16 cellular contexts compared by ENCODE assay signal in the genomic region with DNA sequence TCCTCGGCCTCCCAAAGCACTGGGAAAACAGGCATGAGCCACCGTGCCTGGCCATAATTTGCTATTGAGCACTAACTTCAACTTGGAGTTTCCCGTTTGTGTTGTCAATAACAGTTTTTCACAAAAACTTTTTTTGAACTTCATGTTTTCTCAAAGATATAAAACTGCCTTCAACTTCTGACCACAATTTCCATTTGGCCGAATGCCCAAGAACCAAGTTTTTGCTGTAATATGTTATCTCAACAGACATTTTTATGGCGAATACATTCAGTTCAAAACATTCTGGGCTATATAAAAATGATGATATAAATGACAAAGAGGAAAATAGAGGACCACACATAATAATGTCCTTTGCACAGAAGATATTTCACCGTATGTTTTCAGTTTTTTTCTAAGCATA. TPM values are rescaled to one million over a fixed set of nuclear protein-coding genes. Genes with fewer than 3 reads are reported as not detected.
A peak's percentile ranks its signal among the peaks of the same experiment; 100 is the strongest.
DNase-seq lines count a peak whose midpoint lies in the region; ATAC-seq, FAIRE-seq and TF ChIP-seq lines count a peak whose summit lies in the region.
"Had no signal": no experiment of that assay in that cellular context is flagged by ENCODE, and none has a peak within 500 bp of the region (broad histone marks: within the 10 kb centered on the region; RNA-seq: fewer than 3 reads in every experiment).

No MANE protein-coding gene starts in this region.

- H3K9me3 ChIP-seq in endothelial cell of umbilical vein (replicated peaks; ENCODE audit: control insufficient read depth, insufficient read depth, low read length) (no peaks in the 10 kb centered on the region), neutrophil (no peaks in the 10 kb centered on the region)

- no peak for TF ChIP-seq CTCF in endothelial cell of umbilical vein (IDR thresholded peaks at IDR 0.05; ENCODE audit: extremely low read depth in 1 of 2, insufficient read depth in 1 of 2, low read depth in 1 of 2, low read length in 2 of 2)
- no peak for TF ChIP-seq CTCF in neutrophil (IDR thresholded peaks at IDR 0.05)

- no peaks in the 10 kb centered on the region for H3K79me2 ChIP-seq in endothelial cell of umbilical vein (ENCODE audit: control insufficient read depth, insufficient read depth, low read length)

- no peaks in the 10 kb centered on the region for H4K20me1 ChIP-seq in endothelial cell of umbilical vein (replicated peaks; ENCODE audit: control insufficient read depth, extremely low read depth, insufficient read depth, low read length)

- H3K36me3 ChIP-seq in endothelial cell of umbilical vein (ENCODE audit: control insufficient read depth in 2 of 2, extremely low read depth in 1 of 2, insufficient read depth in 2 of 2, low read length in 2 of 2) (no peaks in the 10 kb centered on the region), neutrophil (no peaks in the 10 kb centered on the region)

- intact Hi-C loops in endothelial cell of umbilical vein (cut with micrococcal nuclease), result no loop called here

- CTCF ChIA-PET in endothelial cell of umbilical vein (lab: Charles Lee), result interaction anchor here (1.0 kb wide), 1 partner anchor 19 kb away, joined by 4 read pairs; no protein-coding TSS in a partner anchor

- no peaks in the 10 kb centered on the region for H3K27me3 Mint-ChIP-seq in activated T-helper 17 cell treated with anti-CD3 and anti-CD28 coated beads, Interleukin-2, amount 50 U/mL, for 72 hours
- H3K27me3 Mint-ChIP-seq: activated naive CD4-positive, alpha-beta T cell treated with anti-CD3 and anti-CD28 coated beads, Interleukin-2, amount 10 ng/mL, durations not matched to agents 7 days and 5 days had no signal

- H3K4me2 ChIP-seq in endothelial cell of umbilical vein (ENCODE audit: insufficient read depth, low read length), result peak overlapping the region; percentile 17

- H2AFZ ChIP-seq in endothelial cell of umbilical vein (ENCODE audit: low read depth, low read length), result no peak overlapping the region

- dilution Hi-C loops in endothelial cell of umbilical vein (cut with MboI; ENCODE audit: extremely low pct_ligation_motif_present, low sequenced_read_pairs), result no loop called here

- H3K4me1 Mint-ChIP-seq in activated T-helper 17 cell treated with anti-CD3 and anti-CD28 coated beads, Interleukin-2, amount 50 U/mL, for 72 hours, result no peaks in the 10 kb centered on the region
- H3K4me1 Mint-ChIP-seq: activated naive CD4-positive, alpha-beta T cell treated with anti-CD3 and anti-CD28 coated beads, Interleukin-2, amount 10 ng/mL, durations not matched to agents 7 days and 5 days had no signal

- no peaks in the 10 kb centered on the region for H3K27me3 ChIP-seq in endothelial cell of umbilical vein (ENCODE audit: control insufficient read depth in 2 of 2, insufficient read depth in 2 of 2, low read length in 2 of 2)
- no peaks in the 10 kb centered on the region for H3K27me3 ChIP-seq in neutrophil

- no peak overlapping the region for H3K4me3 Mint-ChIP-seq in activated T-helper 17 cell treated with anti-CD3 and anti-CD28 coated beads, Interleukin-2, amount 50 U/mL, for 72 hours
- H3K4me3 Mint-ChIP-seq: activated naive CD4-positive, alpha-beta T cell treated with anti-CD3 and anti-CD28 coated beads, Interleukin-2, amount 10 ng/mL, durations not matched to agents 7 days and 5 days; immature natural killer cell had no signal

- FAIRE-seq in endothelial cell of umbilical vein (lab: Jason Lieb, UNC), result peak; percentile 73
- FAIRE-seq: bronchial epithelial cell had no signal

- H3K27ac ChIP-seq in endothelial cell of umbilical vein (ENCODE audit: insufficient read depth, low read depth, low read length) (peak overlapping the region; percentile 18), neutrophil (peak overlapping the region; percentile 9)

- no peaks in the 10 kb centered on the region for H3K9me1 ChIP-seq in endothelial cell of umbilical vein (replicated peaks; ENCODE audit: control insufficient read depth, extremely low read depth, insufficient read depth, low read length)

- TF ChIP-seq POLR2A in endothelial cell of umbilical vein (IDR thresholded peaks at IDR 0.05; ENCODE audit: low read depth, low read length), result no peak

- H3K9ac ChIP-seq in endothelial cell of umbilical vein (replicated peaks; ENCODE audit: extremely low read depth, insufficient read depth, low read length), result no peak overlapping the region

- H3K27ac Mint-ChIP-seq in activated T-helper 17 cell treated with anti-CD3 and anti-CD28 coated beads, Interleukin-2, amount 50 U/mL, for 72 hours, result no peak overlapping the region
- H3K27ac Mint-ChIP-seq: activated naive CD4-positive, alpha-beta T cell treated with anti-CD3 and anti-CD28 coated beads, Interleukin-2, amount 10 ng/mL, durations not matched to agents 7 days and 5 days; immature natural killer cell had no signal

- ATAC-seq in SK-N-SH treated with all-trans-retinoic acid at 6 μM for 48 hours (no peak), HG02610 (IDR thresholded peaks at IDR 0.05; ENCODE audit: unreplicated experiment) (no peak)
- no peak for ATAC-seq in activated T-helper 17 cell treated with anti-CD3 and anti-CD28 coated beads, Interleukin-2, amount 50 U/mL, for 72 hours (replicated peaks)

- H3K4me1 ChIP-seq in endothelial cell of umbilical vein (ENCODE audit: control insufficient read depth, extremely low read depth, insufficient read depth, low read length), result peaks cover 12% of the 10 kb centered on the region
- peaks cover 12 to 19% of the 10 kb centered on the region in 2 experiments for H3K4me1 ChIP-seq in neutrophil (ENCODE audit: control insufficient read depth in 1 of 2, insufficient read depth in 1 of 2, low read depth in 1 of 2, low read length in 1 of 2)

- peaks cover 6% of the 10 kb centered on the region for H3K9me3 Mint-ChIP-seq in activated T-helper 17 cell treated with anti-CD3 and anti-CD28 coated beads, Interleukin-2, amount 50 U/mL, for 72 hours

- BruUV-seq in endothelial cell of umbilical vein (replicated peaks; lab: Mats Ljungman, UMichigan), result no TSS peak

- POLR2A ChIA-PET in endothelial cell of umbilical vein (lab: Charles Lee), result no interaction called here

- DNase-seq in HCEC 1CT (peak; percentile 32), endothelial cell of umbilical vein (ENCODE audit: low read depth, low spot score) (peak; percentile 94)
- no peak for DNase-seq in stimulated activated CD4-positive, alpha-beta T cell treated with anti-CD3 and anti-CD28 coated beads, Interleukin-2, amount 100 ng/mL, for 24 hours
- DNase-seq: activated CD4-positive, alpha-beta T cell treated with anti-CD3 and anti-CD28 coated beads for 1 hour; activated naive CD4-positive, alpha-beta T cell treated with anti-CD3 and anti-CD28 coated beads, Interleukin-2, amount 10 ng/mL, durations not matched to agents 7 days and 5 days; DMS 273 treated with DMSO at 0.1 percent for 48 hours; effector CD4-positive, alpha-beta T cell; NCI-H2107; NCI-H69; substantia nigra had no signal

- H3K4me3 ChIP-seq in endothelial cell of umbilical vein (replicated peaks in 1 of 3; ENCODE audit: insufficient read depth in 1 of 3, low read depth in 1 of 3, low read length in 3 of 3) (no peak overlapping the region), neutrophil (ENCODE audit: low read depth in 1 of 2, low read length in 1 of 2) (no peak overlapping the region)

- H3K36me3 Mint-ChIP-seq in activated T-helper 17 cell treated with anti-CD3 and anti-CD28 coated beads, Interleukin-2, amount 50 U/mL, for 72 hours (ENCODE audit: low read depth), result peaks cover 18% of the 10 kb centered on the region

TF ChIP-seq in SK-N-SH treated with all-trans-retinoic acid at 6 μM for 48 hours, 23 proteins besides CTCF, POLR2A, EP300 and RAD21:
- no peak for TF ChIP-seq PPARA (CRISPR knock-in tag; IDR thresholded peaks at IDR 0.05; ENCODE audit: borderline replicate concordance)
- TF ChIP-seq ISL1 (CRISPR knock-in tag; IDR thresholded peaks at IDR 0.05), result peak; percentile 30; the same call in 1 of the 2 replicates

TF ChIP-seq in endothelial cell of umbilical vein, 7 proteins besides CTCF, POLR2A, EP300 and RAD21:
- no peak for TF ChIP-seq MYC (IDR thresholded peaks at IDR 0.05; ENCODE audit: low read depth, low read length)
- no peak for TF ChIP-seq EZH2 (IDR thresholded peaks at IDR 0.05; ENCODE audit: borderline replicate concordance, low read depth, low read length, severe bottlenecking)
- no peak for TF ChIP-seq GATA2 (IDR thresholded peaks at IDR 0.05; ENCODE audit: insufficient read depth, insufficient read length, low read depth, low read length)
- TF ChIP-seq FOS (IDR thresholded peaks at IDR 0.05; ENCODE audit: borderline replicate concordance, insufficient read depth, low read length), result no peak
- no peak for TF ChIP-seq POLR2AphosphoS5 (IDR thresholded peaks at IDR 0.05; ENCODE audit: insufficient read depth, low read depth, low read length)
- TF ChIP-seq, protein P1, sequence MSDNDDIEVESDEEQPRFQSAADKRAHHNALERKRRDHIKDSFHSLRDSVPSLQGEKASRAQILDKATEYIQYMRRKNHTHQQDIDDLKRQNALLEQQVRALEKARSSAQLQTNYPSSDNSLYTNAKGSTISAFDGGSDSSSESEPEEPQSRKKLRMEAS (IDR thresholded peaks at IDR 0.05; ENCODE audit: insufficient read depth, insufficient read length), result no peak
- no peak for TF ChIP-seq JUN (IDR thresholded peaks at IDR 0.05; ENCODE audit: borderline replicate concordance, insufficient read depth, insufficient read length, low read depth)

RNA-seq across cellular contexts. Expression of a gene that starts 56.4 kb away (rescaled TPM):
- total RNA-seq in endothelial cell of umbilical vein, result 34.2 and 39.0 TPM in 2 replicates
- 8.9 and 9.2 TPM in 2 replicates for polyA plus RNA-seq in endothelial cell of umbilical vein
- polyA plus RNA-seq in endothelial cell of umbilical vein (2011; cell fraction: cytosol; rRNA removed), result 13.7 and 14.9 TPM in 2 replicates
- 26.5 and 28.7 TPM in 2 replicates for polyA plus RNA-seq in endothelial cell of umbilical vein (2011; cell fraction: nucleus; rRNA removed)
- 14.5 and 17.7 TPM in 2 replicates for polyA plus RNA-seq in endothelial cell of umbilical vein (2012)
- 25.2 and 26.3 TPM in 2 replicates for polyA minus RNA-seq in endothelial cell of umbilical vein
- polyA minus RNA-seq in endothelial cell of umbilical vein (2011; cell fraction: cytosol; rRNA and poly(A)+ RNA removed), result 19.3 TPM
- 48.2 and 54.0 TPM in 2 replicates for polyA minus RNA-seq in endothelial cell of umbilical vein (2011; cell fraction: nucleus; rRNA and poly(A)+ RNA removed)
- total RNA-seq in activated T-helper 17 cell treated with anti-CD3 and anti-CD28 coated beads, Interleukin-2, amount 50 U/mL, for 72 hours, result 10 to 100 TPM; 10.2 to 18.4 TPM

Comparison
In these comparisons a context has a peak if more than half of its experiments do, and no peak if none do; other contexts are left out.
1. DNase-seq: peak in HCEC 1CT (single experiment) and endothelial cell of umbilical vein (single experiment); none in stimulated activated CD4-positive, alpha-beta T cell treated with anti-CD3 and anti-CD28 coated beads, Interleukin-2, amount 100 ng/mL, for 24 hours (0 of 2).